37 cellular contexts compared by ENCODE assay signal in the genomic region with DNA sequence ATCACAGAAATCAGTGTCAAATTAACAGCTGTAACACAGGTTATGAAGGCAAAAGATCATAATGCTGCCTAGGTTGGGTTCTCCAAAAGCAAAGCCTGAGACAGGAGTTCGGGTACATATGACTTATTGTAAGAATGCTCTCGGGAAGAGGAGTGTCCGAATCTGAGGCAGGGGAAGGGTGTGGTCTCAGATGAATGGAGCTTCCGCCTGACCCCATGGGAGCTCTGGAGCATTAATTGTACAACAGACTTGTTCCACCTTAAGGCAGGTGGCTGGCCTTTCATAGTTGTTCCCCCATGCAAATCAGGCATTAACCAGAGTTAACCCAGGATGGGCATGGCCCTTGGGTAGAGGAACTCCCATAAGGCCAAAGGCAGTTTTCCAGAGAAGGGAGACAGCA.
"Had no signal": no experiment of that assay in that cellular context is flagged by ENCODE, and none has a peak within 500 bp of the region (broad histone marks: within the 10 kb centered on the region; RNA-seq: fewer than 3 reads in every experiment).

No MANE protein-coding gene starts in this region.

- H3K27me3 Mint-ChIP-seq: activated CD4-positive, alpha-beta memory T cell treated with anti-CD3 and anti-CD28 coated beads for 36 hours; activated CD4-positive, alpha-beta T cell treated with anti-CD3 and anti-CD28 coated beads for 36 hours had no signal

- H3K4me1 ChIP-seq: adrenal gland, breast epithelium, SJCRH30 had no signal

- H3K9me3 ChIP-seq: adrenal gland, body of pancreas, breast epithelium, MG63, SJCRH30 had no signal

- DNase-seq: activated CD4-positive, alpha-beta memory T cell treated with anti-CD3 and anti-CD28 coated beads for 36 hours; activated CD4-positive, alpha-beta T cell treated with anti-CD3 and anti-CD28 coated beads for 36 hours; activated CD4-positive, alpha-beta T cell treated with anti-CD3 and anti-CD28 coated beads, Interleukin-2, amount 50 U/mL, for 1 hour; activated CD8-positive, alpha-beta memory T cell treated with anti-CD3 and anti-CD28 coated beads, Interleukin-2, amount 50 U/mL, for 4 hours; activated gamma-delta T cell treated with Interleukin-2 at 50 U/mL for 16 hours; activated naive CD4-positive, alpha-beta T cell treated with anti-CD3 and anti-CD28 coated beads for 36 hours; activated T-cell treated with anti-CD3 and anti-CD28 coated beads for 4 hours; activated T-cell treated with anti-CD3 and anti-CD28 coated beads, Interleukin-2, amount 50 U/mL, for 4 hours; adrenal gland; body of pancreas; caudate nucleus; cerebellar nuclear complex; Kasumi-1; MG63; MV-4-11; NCI-H1092; NCI-H1436 treated with DMSO at 0.1 percent for 48 hours; NCI-H1694 treated with DMSO at 0.1 percent for 48 hours; NCI-H2029; NCI-H2171 treated with DMSO at 0.1 percent for 48 hours; NCI-H2227 treated with DMSO at 0.1 percent for 48 hours; NCI-H446; NCI-H510A treated with DMSO at 0.1 percent for 48 hours; NCI-H748 treated with DMSO at 0.1 percent for 48 hours; NK-92 treated with Interleukin-12 subunit alpha and Interleukin-12 subunit beta, amount 100 ng/mL, for 24 hours; OCI-M1; SHP77; SJCRH30 had no signal

- H3K36me3 Mint-ChIP-seq: activated CD4-positive, alpha-beta memory T cell treated with anti-CD3 and anti-CD28 coated beads for 36 hours; activated naive CD4-positive, alpha-beta T cell treated with anti-CD3 and anti-CD28 coated beads, Interleukin-2, amount 50 U/mL, for 72 hours; WTC11 had no signal

- H3K27ac Mint-ChIP-seq: activated CD4-positive, alpha-beta memory T cell treated with anti-CD3 and anti-CD28 coated beads for 36 hours; activated CD4-positive, alpha-beta T cell treated with anti-CD3 and anti-CD28 coated beads for 36 hours; activated naive CD4-positive, alpha-beta T cell treated with anti-CD3 and anti-CD28 coated beads for 36 hours; activated naive CD4-positive, alpha-beta T cell treated with anti-CD3 and anti-CD28 coated beads, Interleukin-2, amount 50 U/mL, for 72 hours; activated T-helper 1 cell treated with anti-CD3 and anti-CD28 coated beads, Interleukin-12 subunit alpha, Interleukin-12 subunit beta, Interleukin-2, Interleukin-4 antibody, amounts not matched to agents 30 ng/mL and 10 ng/mL and 1 ng/mL, durations not matched to agents 14 hours and 24 hours and 36 hours; T-helper 1 cell treated with Interleukin-12 subunit alpha and Interleukin-12 subunit beta and Interleukin-4 antibody, amounts not matched to agents 30 μg/mL and 1 μg/mL, for 36 hours; T-helper 2 cell treated with Interferon-gamma antibody and Interleukin-4, amounts not matched to agents 5 μg/mL and 100 μg/mL, for 36 hours; WTC11 had no signal

- H3K27me3 ChIP-seq: adrenal gland, body of pancreas, breast epithelium, MG63, SJCRH30 had no signal

- H3K36me3 ChIP-seq: adrenal gland, breast epithelium, MG63, SJCRH30 had no signal

- H3K4me3 ChIP-seq: adrenal gland, body of pancreas, breast epithelium, K562, MG63, SJCRH30, SK-N-MC had no signal

- H3K9me3 Mint-ChIP-seq: activated CD4-positive, alpha-beta memory T cell treated with anti-CD3 and anti-CD28 coated beads for 36 hours; activated naive CD4-positive, alpha-beta T cell treated with anti-CD3 and anti-CD28 coated beads for 36 hours; activated naive CD4-positive, alpha-beta T cell treated with anti-CD3 and anti-CD28 coated beads, Interleukin-2, amount 50 U/mL, for 72 hours; activated T-cell treated with anti-CD3 and anti-CD28 coated beads, Interleukin-2, amount 50 U/mL, for 4 hours; activated T-helper 1 cell treated with anti-CD3 and anti-CD28 coated beads, Interleukin-12 subunit alpha, Interleukin-12 subunit beta, Interleukin-2, Interleukin-4 antibody, amounts not matched to agents 30 ng/mL and 10 ng/mL and 1 ng/mL, durations not matched to agents 14 hours and 24 hours and 36 hours; T-helper 1 cell treated with Interleukin-12 subunit alpha and Interleukin-12 subunit beta and Interleukin-4 antibody, amounts not matched to agents 30 μg/mL and 1 μg/mL, for 36 hours; T-helper 2 cell treated with Interferon-gamma antibody and Interleukin-4, amounts not matched to agents 5 μg/mL and 100 μg/mL, for 36 hours had no signal

- ATAC-seq: activated CD4-positive, alpha-beta T cell treated with anti-CD3 and anti-CD28 coated beads for 36 hours; activated CD4-positive, CD25-positive, alpha-beta regulatory T cell treated with anti-CD3 and anti-CD28 coated beads, Interleukin-2, amount 50 U/mL, for 24 hours; activated naive CD4-positive, alpha-beta T cell treated with anti-CD3 and anti-CD28 coated beads, Interleukin-2, amount 50 U/mL, for 72 hours; activated T-cell treated with anti-CD3 and anti-CD28 coated beads, Interleukin-2, amount 50 U/mL, for 4 hours; body of pancreas; K562; WTC11 had no signal

- H3K4me3 Mint-ChIP-seq: activated CD4-positive, alpha-beta memory T cell treated with anti-CD3 and anti-CD28 coated beads for 36 hours; activated CD4-positive, alpha-beta T cell treated with anti-CD3 and anti-CD28 coated beads for 36 hours; activated naive CD4-positive, alpha-beta T cell treated with anti-CD3 and anti-CD28 coated beads for 36 hours; activated T-cell treated with anti-CD3 and anti-CD28 coated beads, Interleukin-2, amount 50 U/mL, for 4 hours; activated T-helper 1 cell treated with anti-CD3 and anti-CD28 coated beads, Interleukin-12 subunit alpha, Interleukin-12 subunit beta, Interleukin-2, Interleukin-4 antibody, amounts not matched to agents 30 ng/mL and 10 ng/mL and 1 ng/mL, durations not matched to agents 14 hours and 24 hours and 36 hours; T-helper 1 cell treated with Interleukin-12 subunit alpha and Interleukin-12 subunit beta and Interleukin-4 antibody, amounts not matched to agents 30 μg/mL and 1 μg/mL, for 36 hours; T-helper 2 cell treated with Interferon-gamma antibody and Interleukin-4, amounts not matched to agents 5 μg/mL and 100 μg/mL, for 36 hours; WTC11 had no signal

- H3K4me1 Mint-ChIP-seq: activated CD4-positive, alpha-beta T cell treated with anti-CD3 and anti-CD28 coated beads for 36 hours had no signal

- H3K27ac ChIP-seq: adrenal gland, body of pancreas, breast epithelium, SJCRH30, SK-N-MC had no signal
